ENCODE assay signal across 9 cellular contexts in the genomic region with DNA sequence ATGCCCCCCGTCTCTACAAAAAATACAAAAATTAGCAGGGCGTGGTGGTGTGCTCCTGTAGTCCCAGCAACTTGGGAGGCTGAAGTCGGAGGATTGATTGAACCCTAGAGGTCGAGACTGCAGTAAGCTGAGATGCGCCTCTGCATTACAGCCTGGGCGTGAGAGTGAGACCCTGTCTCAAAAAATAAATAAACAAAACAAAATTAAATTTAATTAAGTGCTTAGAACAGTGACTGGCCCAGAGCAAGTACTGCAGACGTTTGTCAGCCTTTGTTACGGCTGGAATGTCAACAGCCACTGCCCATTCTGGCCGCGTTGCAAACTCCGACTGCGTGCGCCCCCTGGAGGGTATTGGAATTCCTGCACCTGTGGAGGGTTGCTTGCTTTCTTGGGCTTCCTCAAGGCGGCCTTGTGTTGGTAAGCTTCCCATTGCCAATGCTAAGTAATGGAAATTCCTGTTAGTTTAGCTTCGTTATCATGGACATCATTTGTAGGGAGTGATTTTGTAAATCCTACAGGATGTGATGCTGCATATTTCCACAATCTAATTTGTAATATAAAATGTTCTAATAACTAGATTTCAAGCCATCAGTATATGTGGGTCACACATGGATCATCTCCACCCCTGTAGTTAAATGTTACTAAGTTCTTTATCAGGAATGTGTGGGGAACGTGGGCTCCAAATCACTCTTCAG. TPM values are rescaled to one million over a fixed set of nuclear protein-coding genes. Genes with fewer than 3 reads are reported as not detected.
A peak's percentile ranks its signal among the peaks of the same experiment; 100 is the strongest.
DNase-seq lines count a peak whose midpoint lies in the region; ATAC-seq, FAIRE-seq and TF ChIP-seq lines count a peak whose summit lies in the region.
"Had no signal": no experiment of that assay in that cellular context is flagged by ENCODE, and none has a peak within 500 bp of the region (broad histone marks: within the 10 kb centered on the region; RNA-seq: fewer than 3 reads in every experiment).

No MANE protein-coding gene starts in this region.

- ATAC-seq in GM21529 (IDR thresholded peaks at IDR 0.05; ENCODE audit: unreplicated experiment), result peak; percentile 56
- ATAC-seq in activated B cell treated with CpG ODN at 0.5 μM for 24 hours (ENCODE audit: low read depth), result peak; percentile 52
- ATAC-seq in GM18909 (IDR thresholded peaks at IDR 0.05; ENCODE audit: poor library complexity, unreplicated experiment), result no peak

- no peaks in the 10 kb centered on the region for H3K36me3 Mint-ChIP-seq in activated B cell treated with CpG ODN at 0.5 μM for 24 hours (ENCODE audit: low read depth)
- H3K36me3 Mint-ChIP-seq: IgD-negative memory B cell had no signal

- H3K4me1 Mint-ChIP-seq in activated B cell treated with CpG ODN at 0.5 μM for 24 hours, result no peaks in the 10 kb centered on the region
- H3K4me1 Mint-ChIP-seq: IgD-negative memory B cell had no signal

- H3K27me3 Mint-ChIP-seq in activated B cell treated with CpG ODN at 0.5 μM for 24 hours, result peaks cover 37% of the 10 kb centered on the region

- H3K27me3 ChIP-seq in bronchial epithelial cell (ENCODE audit: control insufficient read depth, insufficient read depth, low read length), result no peaks in the 10 kb centered on the region
- peaks cover 2% of the 10 kb centered on the region for H3K27me3 ChIP-seq in kidney epithelial cell (ENCODE audit: control insufficient read depth, insufficient read depth, low read length)

- TF ChIP-seq CTCF in activated B cell treated with CpG ODN at 0.5 μM for 24 hours (IDR thresholded peaks at IDR 0.05), result no peak
- TF ChIP-seq CTCF in bronchial epithelial cell (IDR thresholded peaks at IDR 0.05; ENCODE audit: insufficient read depth, low read length, severe bottlenecking), result peak; percentile 92
- peak; percentile 90 for TF ChIP-seq CTCF in kidney epithelial cell (IDR thresholded peaks at IDR 0.05; ENCODE audit: insufficient read depth, low read length, poor library complexity, severe bottlenecking)

- DNase-seq in CD1c-positive myeloid dendritic cell (ENCODE audit: extremely low spot score), result peak; percentile 88
- DNase-seq in NCI-H2171 (lab: John Stamatoyannopoulos, UW), result peak; percentile 5
- DNase-seq in activated B cell treated with CpG ODN at 0.5 μM for 24 hours, result no peak
- peak; percentile 64 for DNase-seq in bronchial epithelial cell (ENCODE audit: low read depth)
- peak; percentile 26 for DNase-seq in kidney epithelial cell (ENCODE audit: low read depth)
- DNase-seq in stimulated activated CD4-positive, alpha-beta T cell treated with anti-CD3 and anti-CD28 coated beads, Interleukin-2, amount 100 ng/mL, for 4 hours (ENCODE audit: low read depth), result peak; percentile 51

- intact Hi-C loops in activated B cell treated with CpG ODN at 0.5 μM for 24 hours (cut with micrococcal nuclease), result loop anchor here (1.0 kb wide), 1 partner anchor 49 kb away; no protein-coding TSS in a partner anchor

- H3K9me3 Mint-ChIP-seq in activated B cell treated with CpG ODN at 0.5 μM for 24 hours, result peaks cover 3% of the 10 kb centered on the region

- no peak overlapping the region for H3K27ac Mint-ChIP-seq in activated B cell treated with CpG ODN at 0.5 μM for 24 hours
- H3K27ac Mint-ChIP-seq: IgD-negative memory B cell had no signal

- POLR2A ChIA-PET in activated B cell treated with CpG ODN at 0.5 μM for 24 hours (lab: Charles Lee), result no interaction called here

- H3K4me3 ChIP-seq in bronchial epithelial cell (ENCODE audit: low read depth, low read length), result no peak overlapping the region
- no peak overlapping the region for H3K4me3 ChIP-seq in kidney epithelial cell (ENCODE audit: low read depth, low read length)

- CTCF ChIA-PET in activated B cell treated with CpG ODN at 0.5 μM for 24 hours (lab: Charles Lee), result interaction anchor here (1.0 kb wide), 2 partner anchors 44 to 49 kb away, joined by 4 to 5 read pairs; no protein-coding TSS in a partner anchor

- no peak overlapping the region for H3K4me3 Mint-ChIP-seq in activated B cell treated with CpG ODN at 0.5 μM for 24 hours

- H3K36me3 ChIP-seq in bronchial epithelial cell (ENCODE audit: control insufficient read depth, insufficient read depth, low read length), result no peaks in the 10 kb centered on the region
- no peaks in the 10 kb centered on the region for H3K36me3 ChIP-seq in kidney epithelial cell (ENCODE audit: control insufficient read depth, insufficient read depth, low read length)

- no peak for FAIRE-seq in bronchial epithelial cell (lab: Jason Lieb, UNC)

RNA-seq across cellular contexts. Expression of gene ATP6V1B1, which starts 15.9 kb away (rescaled TPM):
- total RNA-seq in activated B cell treated with CpG ODN at 0.5 μM for 24 hours (not detected in 2 replicates), bronchial epithelial cell (0.64 TPM in 1 of 2 replicates, not detected in the other), kidney epithelial cell (not detected in 2 replicates)

RNA-seq across cellular contexts. Expression of gene VAX2, which starts 19.4 kb away (rescaled TPM):
- not detected in 2 replicates for total RNA-seq in activated B cell treated with CpG ODN at 0.5 μM for 24 hours
- total RNA-seq in bronchial epithelial cell, result 0.13 TPM in 1 of 2 replicates, not detected in the other
- total RNA-seq in kidney epithelial cell, result 0.68 TPM in 1 of 2 replicates, not detected in the other

RNA-seq across cellular contexts. Expression of gene ANKRD53, which starts 58.6 kb away (rescaled TPM):
- total RNA-seq in activated B cell treated with CpG ODN at 0.5 μM for 24 hours, result 0.71 and 2.5 TPM in 2 replicates
- not detected in 2 replicates for total RNA-seq in bronchial epithelial cell
- 0.54 and 0.75 TPM in 2 replicates for total RNA-seq in kidney epithelial cell
